19 cellular contexts compared by ENCODE assay signal in genomic region chr1:233127157-233127556, GRCh38.
"Had no signal": no experiment of that assay in that cellular context is flagged by ENCODE, and none has a peak within 500 bp of the region (broad histone marks: within the 10 kb centered on the region; RNA-seq: fewer than 3 reads in every experiment).

No MANE protein-coding gene starts in this region.

- H3K4me1 ChIP-seq: gastrocnemius medialis, left lung, lower lobe of right lung, psoas muscle, right lobe of liver, suprapubic skin, thyroid gland, upper lobe of left lung, uterus had no signal

- ATAC-seq: gastrocnemius medialis; left lung; lower lobe of right lung; psoas muscle; right lobe of liver; stimulated activated effector memory CD8-positive, alpha-beta T cell treated with anti-CD3 and anti-CD28 coated beads, Interleukin-12 subunit alpha, Interleukin-12 subunit beta, amount 100 ng/mL, for 72 hours; stimulated activated naive CD8-positive, alpha-beta T cell treated with anti-CD3 and anti-CD28 coated beads, Interleukin-15, Interleukin-2, amounts not matched to agents 100 U/mL and 50 U/mL, for 24 hours had no signal

- H3K4me1 Mint-ChIP-seq: naive B cell; nephron; stimulated activated effector memory CD8-positive, alpha-beta T cell treated with anti-CD3 and anti-CD28 coated beads, Interleukin-12 subunit alpha, Interleukin-12 subunit beta, amount 100 ng/mL, for 72 hours had no signal

- H3K27ac Mint-ChIP-seq: dendritic cell treated with granulocyte-macrophage colony-stimulating factor and Interleukin-4, amounts not matched to agents 40 ng/mL and 50 ng/mL, for 4 days; naive B cell; nephron; stimulated activated effector memory CD8-positive, alpha-beta T cell treated with anti-CD3 and anti-CD28 coated beads, Interleukin-12 subunit alpha, Interleukin-12 subunit beta, amount 100 ng/mL, for 72 hours had no signal

- H3K27me3 Mint-ChIP-seq: dendritic cell treated with granulocyte-macrophage colony-stimulating factor and Interleukin-4, amounts not matched to agents 40 ng/mL and 50 ng/mL, for 4 days; naive B cell had no signal

- DNase-seq: gastrocnemius medialis; islet precursor cell; left lung; lower lobe of right lung; mesenchymal stem cell; naive B cell; psoas muscle; retina; right lobe of liver; stimulated activated CD4-positive, alpha-beta T cell treated with anti-CD3 and anti-CD28 coated beads, Interleukin-4, amount 100 ng/mL, for 1 hour; stimulated activated CD8-positive, alpha-beta memory T cell treated with anti-CD3 and anti-CD28 coated beads, Interleukin-4, amount 100 ng/mL, for 48 hours; stimulated activated naive CD8-positive, alpha-beta T cell treated with anti-CD3 and anti-CD28 coated beads, Interleukin-15, Interleukin-2, amounts not matched to agents 100 U/mL and 50 U/mL, for 24 hours; thyroid gland; upper lobe of left lung; uterus had no signal

- H3K36me3 ChIP-seq: gastrocnemius medialis, left lung, lower lobe of right lung, right lobe of liver, thyroid gland, upper lobe of left lung, uterus had no signal

- H3K4me3 ChIP-seq: gastrocnemius medialis, left lung, lower lobe of right lung, psoas muscle, right lobe of liver, suprapubic skin, thyroid gland, upper lobe of left lung, uterus had no signal

- H3K27ac ChIP-seq: gastrocnemius medialis, left lung, lower lobe of right lung, psoas muscle, right lobe of liver, suprapubic skin, thyroid gland, upper lobe of left lung, uterus had no signal

- H3K4me3 Mint-ChIP-seq: dendritic cell treated with granulocyte-macrophage colony-stimulating factor and Interleukin-4, amounts not matched to agents 40 ng/mL and 50 ng/mL, for 4 days; naive B cell; nephron; stimulated activated effector memory CD8-positive, alpha-beta T cell treated with anti-CD3 and anti-CD28 coated beads, Interleukin-12 subunit alpha, Interleukin-12 subunit beta, amount 100 ng/mL, for 72 hours had no signal

- H3K9me3 Mint-ChIP-seq: dendritic cell treated with granulocyte-macrophage colony-stimulating factor and Interleukin-4, amounts not matched to agents 40 ng/mL and 50 ng/mL, for 4 days; nephron; stimulated activated effector memory CD8-positive, alpha-beta T cell treated with anti-CD3 and anti-CD28 coated beads, Interleukin-12 subunit alpha, Interleukin-12 subunit beta, amount 100 ng/mL, for 72 hours had no signal

- H3K27me3 ChIP-seq: gastrocnemius medialis, left lung, right lobe of liver, suprapubic skin, thyroid gland, upper lobe of left lung, uterus had no signal
